ENCODE assay signal across 1 cellular context in genomic region chr5:150562832-150563231, GRCh38.
TF ChIP-seq lines count a peak whose summit lies in the region.

No MANE protein-coding gene starts in this region.

TF ChIP-seq in K562, 482 proteins besides CTCF, POLR2A, EP300 and RAD21 (continued from another document):
- no peak for TF ChIP-seq UBTF (IDR thresholded peaks at IDR 0.05; ENCODE audit: borderline replicate concordance in 1 of 2, low read depth in 2 of 2, low read length in 2 of 2)
- TF ChIP-seq DEAF1 (CRISPR knock-in tag; IDR thresholded peaks at IDR 0.05), result peak; percentile 64
- TF ChIP-seq POU5F1 (IDR thresholded peaks at IDR 0.05; ENCODE audit: borderline replicate concordance, low read depth, low read length, partially characterized antibody), result no peak
- TF ChIP-seq TEAD1 (CRISPR knock-in tag; IDR thresholded peaks at IDR 0.05), result peak; percentile 87 to 94
- TF ChIP-seq ATF7 (IDR thresholded peaks at IDR 0.05), result no peak
- no peak for TF ChIP-seq ZNF232 (CRISPR knock-in tag; IDR thresholded peaks at IDR 0.05)
- TF ChIP-seq TRIM25 (IDR thresholded peaks at IDR 0.05; ENCODE audit: borderline replicate concordance), result no peak
- TF ChIP-seq PCBP1 (IDR thresholded peaks at IDR 0.05; ENCODE audit: low read depth, low read length, poor library complexity, severe bottlenecking), result no peak
